In genomic region chr17:27533874-27534815, GRCh38 we compare ENCODE assay signal across 12 cellular contexts.
A peak's percentile ranks its signal among the peaks of the same experiment; 100 is the strongest.
DNase-seq lines count a peak whose midpoint lies in the region; ATAC-seq and TF ChIP-seq lines count a peak whose summit lies in the region.
"Had no signal": no experiment of that assay in that cellular context is flagged by ENCODE, and none has a peak within 500 bp of the region (broad histone marks: within the 10 kb centered on the region; RNA-seq: fewer than 3 reads in every experiment).

No MANE protein-coding gene starts in this region.

- intact Hi-C loops in left ventricle myocardium inferior (cut with micrococcal nuclease) = no loop called here

- peak; percentile 88 for ATAC-seq in SK-N-SH treated with all-trans-retinoic acid at 6 μM for 48 hours
- ATAC-seq: left lobe of liver had no signal

- no peaks in the 10 kb centered on the region for H3K9me3 ChIP-seq in left ventricle myocardium inferior (replicated peaks)

- TF ChIP-seq CTCF in fibroblast of pulmonary artery (IDR thresholded peaks at IDR 0.05; ENCODE audit: low read length, missing control alignments) (no peak), left ventricle myocardium inferior (IDR thresholded peaks at IDR 0.05; ENCODE audit: borderline replicate concordance) (no peak)

- H3K36me3 ChIP-seq in left ventricle myocardium inferior = no peaks in the 10 kb centered on the region

- peaks cover 21% of the 10 kb centered on the region for H3K4me1 ChIP-seq in left ventricle myocardium inferior

- H3K27ac ChIP-seq in left ventricle myocardium inferior (replicated peaks) = no peak overlapping the region

- H3K4me3 ChIP-seq in fibroblast of pulmonary artery (replicated peaks; ENCODE audit: low read depth, low read length) (no peak overlapping the region), left ventricle myocardium inferior (no peak overlapping the region)

- no peaks in the 10 kb centered on the region for H3K27me3 ChIP-seq in left ventricle myocardium inferior (ENCODE audit: low read depth)

- DNase-seq in ELF-1 (ENCODE audit: low read depth, low spot score) = peak; percentile 81
- DNase-seq in fibroblast of pulmonary artery (ENCODE audit: low read depth) = peak; percentile 84
- DNase-seq in renal cortical epithelial cell (ENCODE audit: low read depth) = peak; percentile 93
- no peak for DNase-seq in NCI-H187 (lab: John Stamatoyannopoulos, UW)
- no peak for DNase-seq in HPDE6-E6E7 (ENCODE audit: extremely low spot score)
- DNase-seq in left ventricle myocardium inferior = no peak
- DNase-seq in KG1 (lab: John Stamatoyannopoulos, UW) = no peak
- DNase-seq: activated CD8-positive, alpha-beta memory T cell treated with anti-CD3 and anti-CD28 coated beads, Interleukin-2, amount 50 U/mL, for 48 hours; GDM1; NCI-H1694 treated with DMSO at 0.1 percent for 48 hours had no signal

TF ChIP-seq in SK-N-SH treated with all-trans-retinoic acid at 6 μM for 48 hours, 23 proteins besides CTCF, POLR2A, EP300 and RAD21:
- TF ChIP-seq GLIS3 (CRISPR knock-in tag; IDR thresholded peaks at IDR 0.05) (no peak), ISL1 (CRISPR knock-in tag; IDR thresholded peaks at IDR 0.05) (peak; percentile 46; the same call in 1 of the 2 replicates)
- TF ChIP-seq, protein P1, sequence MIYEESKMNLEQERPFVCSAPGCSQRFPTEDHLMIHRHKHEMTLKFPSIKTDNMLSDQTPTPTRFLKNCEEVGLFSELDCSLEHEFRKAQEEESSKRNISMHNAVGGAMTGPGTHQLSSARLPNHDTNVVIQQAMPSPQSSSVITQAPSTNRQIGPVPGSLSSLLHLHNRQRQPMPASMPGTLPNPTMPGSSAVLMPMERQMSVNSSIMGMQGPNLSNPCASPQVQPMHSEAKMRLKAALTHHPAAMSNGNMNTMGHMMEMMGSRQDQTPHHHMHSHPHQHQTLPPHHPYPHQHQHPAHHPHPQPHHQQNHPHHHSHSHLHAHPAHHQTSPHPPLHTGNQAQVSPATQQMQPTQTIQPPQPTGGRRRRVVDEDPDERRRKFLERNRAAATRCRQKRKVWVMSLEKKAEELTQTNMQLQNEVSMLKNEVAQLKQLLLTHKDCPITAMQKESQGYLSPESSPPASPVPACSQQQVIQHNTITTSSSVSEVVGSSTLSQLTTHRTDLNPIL (CRISPR knock-in tag; IDR thresholded peaks at IDR 0.05; ENCODE audit: low read depth) = peak; percentile 77; the same call in 1 of the 2 replicates

Comparison
In these comparisons a context has a peak if more than half of its experiments do, and no peak if none do; other contexts are left out.
1. DNase-seq: peak in ELF-1 (single experiment), fibroblast of pulmonary artery (single experiment) and renal cortical epithelial cell (single experiment); none in NCI-H187 (0 of 2), HPDE6-E6E7 (single experiment), left ventricle myocardium inferior (single experiment) and KG1 (single experiment).